Comparison of ENCODE assay signal across 9 cellular contexts in the genomic region with DNA sequence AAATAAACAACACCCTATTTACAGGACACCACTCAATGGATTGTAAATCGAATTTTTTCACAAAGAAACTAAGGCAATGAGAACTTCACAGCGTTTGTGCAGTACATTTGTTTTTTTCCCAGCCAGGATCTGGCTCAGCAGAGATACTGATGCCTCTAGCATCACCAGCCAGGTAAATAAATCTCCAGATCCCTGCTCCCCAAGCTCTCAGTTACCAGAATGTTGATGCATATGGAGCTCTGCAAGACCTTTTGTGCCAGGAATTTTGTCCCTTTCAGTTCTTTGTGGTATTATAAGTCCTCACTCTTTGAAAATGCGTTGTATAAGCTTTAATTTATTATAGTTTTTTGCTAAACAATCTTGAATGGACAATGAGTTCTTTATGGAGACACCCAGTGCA.
"Had no signal": no experiment of that assay in that cellular context is flagged by ENCODE, and none has a peak within 500 bp of the region (broad histone marks: within the 10 kb centered on the region; RNA-seq: fewer than 3 reads in every experiment).

No MANE protein-coding gene starts in this region.

- H3K27ac ChIP-seq: GM23248 had no signal

- H3K4me3 Mint-ChIP-seq: HFFc6 had no signal

- H2AFZ ChIP-seq: GM23248 had no signal

- ATAC-seq: HCT116, K562 had no signal

- H3K36me3 ChIP-seq: HAP-1 had no signal

- H3K4me1 ChIP-seq: HAP-1 had no signal

- H3K4me3 ChIP-seq: GM23248, HAP-1, K562 had no signal

- H3K9ac ChIP-seq: GM23248 had no signal

- DNase-seq: GM23248, GOT3, H7, HFFc6, IMR-90, KG1 had no signal

- H3K27ac Mint-ChIP-seq: HFFc6 had no signal

- H3K9me3 ChIP-seq: HAP-1 had no signal
